Comparison of ENCODE assay signal across 1 cellular context in the genomic region with DNA sequence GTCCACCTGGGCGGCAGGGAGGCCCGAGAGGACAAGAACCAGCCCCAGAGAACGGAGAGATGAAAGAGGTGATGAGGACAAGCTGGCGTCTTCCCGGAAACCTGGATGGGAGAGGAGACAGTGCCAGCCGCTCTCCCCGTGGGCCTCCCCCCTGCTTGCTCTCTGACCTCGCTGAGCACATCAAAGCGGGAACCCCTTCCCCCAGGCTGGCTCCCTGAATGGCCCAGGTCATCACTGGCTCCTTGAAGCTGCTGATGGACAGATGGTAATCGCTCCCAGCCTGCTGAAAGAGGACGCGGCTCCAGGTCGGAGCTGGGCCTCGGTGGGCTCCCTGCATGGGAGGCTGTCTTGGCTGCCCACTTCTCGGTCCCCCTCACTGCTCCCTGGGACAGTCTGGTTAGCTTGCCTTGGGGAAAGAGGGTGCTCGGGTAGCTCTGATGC.
TF ChIP-seq lines count a peak whose summit lies in the region.

No MANE protein-coding gene starts in this region.

TF ChIP-seq in HepG2, 621 proteins besides CTCF, POLR2A, EP300 and RAD21 (continues in another document):
- TF ChIP-seq ZNF12 (CRISPR knock-in tag; IDR thresholded peaks at IDR 0.05) (no peak), ZNF33B (CRISPR knock-in tag; IDR thresholded peaks at IDR 0.05) (no peak), SALL2 (CRISPR knock-in tag; IDR thresholded peaks at IDR 0.05) (no peak), ZNF703 (CRISPR knock-in tag; IDR thresholded peaks at IDR 0.05; ENCODE audit: borderline replicate concordance) (no peak), ZNF530 (CRISPR knock-in tag; IDR thresholded peaks at IDR 0.05; ENCODE audit: low read depth) (no peak), MAFG (CRISPR knock-in tag; IDR thresholded peaks at IDR 0.05) (no peak), YEATS2 (CRISPR knock-in tag; IDR thresholded peaks at IDR 0.05; ENCODE audit: borderline replicate concordance) (no peak), ZNF713 (CRISPR knock-in tag; IDR thresholded peaks at IDR 0.05) (no peak), RXRB (CRISPR knock-in tag; IDR thresholded peaks at IDR 0.05; ENCODE audit: borderline replicate concordance) (peak; percentile 80), SAP130 (CRISPR knock-in tag; IDR thresholded peaks at IDR 0.05; ENCODE audit: low read depth) (peak; percentile 51), AGO2 (optimal IDR thresholded peaks at IDR 0.05; ENCODE audit: low read depth, low read length) (no peak), ZNF451 (CRISPR knock-in tag; IDR thresholded peaks at IDR 0.05) (no peak), KAT7 (CRISPR knock-in tag; IDR thresholded peaks at IDR 0.05; ENCODE audit: borderline replicate concordance) (no peak), SRSF1 (optimal IDR thresholded peaks at IDR 0.05; ENCODE audit: low read depth, low read length) (peak; percentile 38), ZNF556 (CRISPR knock-in tag; IDR thresholded peaks at IDR 0.05; ENCODE audit: borderline replicate concordance) (no peak), NRL (CRISPR knock-in tag; IDR thresholded peaks at IDR 0.05; ENCODE audit: borderline replicate concordance) (peak; percentile 70; the same call in 1 of the 2 replicates), ZNF263 (CRISPR knock-in tag; IDR thresholded peaks at IDR 0.05) (no peak), TGIF2 (CRISPR knock-in tag; IDR thresholded peaks at IDR 0.05) (no peak), LCORL (IDR thresholded peaks at IDR 0.05) (no peak), LCORL (CRISPR knock-in tag; IDR thresholded peaks at IDR 0.05) (peak; percentile 75; the same call in 1 of the 2 replicates), NR2F2 (IDR thresholded peaks at IDR 0.05; ENCODE audit: borderline replicate concordance, low read depth) (peak; percentile 85), THYN1 (CRISPR knock-in tag; IDR thresholded peaks at IDR 0.05; ENCODE audit: borderline replicate concordance, low read depth) (no peak), ZBTB3 (CRISPR knock-in tag; IDR thresholded peaks at IDR 0.05; ENCODE audit: borderline replicate concordance, low read depth) (no peak), ZNF124 (CRISPR knock-in tag; IDR thresholded peaks at IDR 0.05) (no peak), ZNF484 (CRISPR knock-in tag; IDR thresholded peaks at IDR 0.05; ENCODE audit: borderline replicate concordance, low read depth) (no peak), AHR (CRISPR knock-in tag; IDR thresholded peaks at IDR 0.05) (no peak), ZNF816 (CRISPR knock-in tag; IDR thresholded peaks at IDR 0.05; ENCODE audit: borderline replicate concordance) (no peak), MBD4 (IDR thresholded peaks at IDR 0.05; ENCODE audit: borderline replicate concordance, low read length) (no peak), ZFX (CRISPR knock-in tag; IDR thresholded peaks at IDR 0.05; ENCODE audit: low read depth) (peak; percentile 11; the same call in 1 of the 2 replicates), NFE2 (CRISPR knock-in tag; IDR thresholded peaks at IDR 0.05) (no peak), ZNF256 (CRISPR knock-in tag; conservative IDR thresholded peaks at IDR 0.05) (no peak), ZNF569 (CRISPR knock-in tag; IDR thresholded peaks at IDR 0.05; ENCODE audit: borderline replicate concordance) (no peak)
- TF ChIP-seq, protein P1, sequence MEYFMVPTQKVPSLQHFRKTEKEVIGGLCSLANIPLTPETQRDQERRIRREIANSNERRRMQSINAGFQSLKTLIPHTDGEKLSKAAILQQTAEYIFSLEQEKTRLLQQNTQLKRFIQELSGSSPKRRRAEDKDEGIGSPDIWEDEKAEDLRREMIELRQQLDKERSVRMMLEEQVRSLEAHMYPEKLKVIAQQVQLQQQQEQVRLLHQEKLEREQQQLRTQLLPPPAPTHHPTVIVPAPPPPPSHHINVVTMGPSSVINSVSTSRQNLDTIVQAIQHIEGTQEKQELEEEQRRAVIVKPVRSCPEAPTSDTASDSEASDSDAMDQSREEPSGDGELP (IDR thresholded peaks at IDR 0.05; ENCODE audit: borderline replicate concordance, low read depth) = peak; percentile 56; the same call in 1 of the 2 replicates
- TF ChIP-seq, protein P2, sequence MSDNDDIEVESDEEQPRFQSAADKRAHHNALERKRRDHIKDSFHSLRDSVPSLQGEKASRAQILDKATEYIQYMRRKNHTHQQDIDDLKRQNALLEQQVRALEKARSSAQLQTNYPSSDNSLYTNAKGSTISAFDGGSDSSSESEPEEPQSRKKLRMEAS (IDR thresholded peaks at IDR 0.05) = 0 out of 2 replicates have a peak, but pooled peaks have one; percentile 30
- TF ChIP-seq, protein P3, sequence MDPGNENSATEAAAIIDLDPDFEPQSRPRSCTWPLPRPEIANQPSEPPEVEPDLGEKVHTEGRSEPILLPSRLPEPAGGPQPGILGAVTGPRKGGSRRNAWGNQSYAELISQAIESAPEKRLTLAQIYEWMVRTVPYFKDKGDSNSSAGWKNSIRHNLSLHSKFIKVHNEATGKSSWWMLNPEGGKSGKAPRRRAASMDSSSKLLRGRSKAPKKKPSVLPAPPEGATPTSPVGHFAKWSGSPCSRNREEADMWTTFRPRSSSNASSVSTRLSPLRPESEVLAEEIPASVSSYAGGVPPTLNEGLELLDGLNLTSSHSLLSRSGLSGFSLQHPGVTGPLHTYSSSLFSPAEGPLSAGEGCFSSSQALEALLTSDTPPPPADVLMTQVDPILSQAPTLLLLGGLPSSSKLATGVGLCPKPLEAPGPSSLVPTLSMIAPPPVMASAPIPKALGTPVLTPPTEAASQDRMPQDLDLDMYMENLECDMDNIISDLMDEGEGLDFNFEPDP (CRISPR knock-in tag; conservative IDR thresholded peaks at IDR 0.05) = no peak
- TF ChIP-seq, protein P4, sequence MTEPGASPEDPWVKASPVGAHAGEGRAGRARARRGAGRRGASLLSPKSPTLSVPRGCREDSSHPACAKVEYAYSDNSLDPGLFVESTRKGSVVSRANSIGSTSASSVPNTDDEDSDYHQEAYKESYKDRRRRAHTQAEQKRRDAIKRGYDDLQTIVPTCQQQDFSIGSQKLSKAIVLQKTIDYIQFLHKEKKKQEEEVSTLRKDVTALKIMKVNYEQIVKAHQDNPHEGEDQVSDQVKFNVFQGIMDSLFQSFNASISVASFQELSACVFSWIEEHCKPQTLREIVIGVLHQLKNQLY (CRISPR knock-in tag; IDR thresholded peaks at IDR 0.05) = peak; percentile 64; the same call in 1 of the 2 replicates
- TF ChIP-seq, protein P5, sequence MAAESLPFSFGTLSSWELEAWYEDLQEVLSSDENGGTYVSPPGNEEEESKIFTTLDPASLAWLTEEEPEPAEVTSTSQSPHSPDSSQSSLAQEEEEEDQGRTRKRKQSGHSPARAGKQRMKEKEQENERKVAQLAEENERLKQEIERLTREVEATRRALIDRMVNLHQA (CRISPR knock-in tag; IDR thresholded peaks at IDR 0.05) = no peak
- TF ChIP-seq, protein P6, sequence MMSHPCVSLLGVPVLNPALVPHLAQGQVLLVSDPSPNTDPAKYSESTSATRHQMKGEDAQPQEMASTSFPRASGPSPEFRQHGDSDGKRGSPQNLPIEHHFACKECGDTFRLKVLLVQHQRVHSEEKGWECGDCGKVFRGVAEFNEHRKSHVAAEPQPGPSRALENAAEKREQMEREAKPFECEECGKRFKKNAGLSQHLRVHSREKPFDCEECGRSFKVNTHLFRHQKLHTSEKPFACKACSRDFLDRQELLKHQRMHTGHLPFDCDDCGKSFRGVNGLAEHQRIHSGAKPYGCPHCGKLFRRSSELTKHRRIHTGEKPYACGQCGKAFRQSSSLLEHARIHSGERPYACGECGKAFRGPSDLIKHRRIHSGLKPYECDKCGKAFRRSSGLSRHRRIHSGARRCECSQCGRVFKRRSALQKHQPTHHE (CRISPR knock-in tag; IDR thresholded peaks at IDR 0.05; ENCODE audit: borderline replicate concordance) = no peak
- TF ChIP-seq, protein P7, sequence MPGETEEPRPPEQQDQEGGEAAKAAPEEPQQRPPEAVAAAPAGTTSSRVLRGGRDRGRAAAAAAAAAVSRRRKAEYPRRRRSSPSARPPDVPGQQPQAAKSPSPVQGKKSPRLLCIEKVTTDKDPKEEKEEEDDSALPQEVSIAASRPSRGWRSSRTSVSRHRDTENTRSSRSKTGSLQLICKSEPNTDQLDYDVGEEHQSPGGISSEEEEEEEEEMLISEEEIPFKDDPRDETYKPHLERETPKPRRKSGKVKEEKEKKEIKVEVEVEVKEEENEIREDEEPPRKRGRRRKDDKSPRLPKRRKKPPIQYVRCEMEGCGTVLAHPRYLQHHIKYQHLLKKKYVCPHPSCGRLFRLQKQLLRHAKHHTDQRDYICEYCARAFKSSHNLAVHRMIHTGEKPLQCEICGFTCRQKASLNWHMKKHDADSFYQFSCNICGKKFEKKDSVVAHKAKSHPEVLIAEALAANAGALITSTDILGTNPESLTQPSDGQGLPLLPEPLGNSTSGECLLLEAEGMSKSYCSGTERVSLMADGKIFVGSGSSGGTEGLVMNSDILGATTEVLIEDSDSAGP (CRISPR knock-in tag; IDR thresholded peaks at IDR 0.05; ENCODE audit: borderline replicate concordance) = peak; percentile 73
- TF ChIP-seq, protein P8, sequence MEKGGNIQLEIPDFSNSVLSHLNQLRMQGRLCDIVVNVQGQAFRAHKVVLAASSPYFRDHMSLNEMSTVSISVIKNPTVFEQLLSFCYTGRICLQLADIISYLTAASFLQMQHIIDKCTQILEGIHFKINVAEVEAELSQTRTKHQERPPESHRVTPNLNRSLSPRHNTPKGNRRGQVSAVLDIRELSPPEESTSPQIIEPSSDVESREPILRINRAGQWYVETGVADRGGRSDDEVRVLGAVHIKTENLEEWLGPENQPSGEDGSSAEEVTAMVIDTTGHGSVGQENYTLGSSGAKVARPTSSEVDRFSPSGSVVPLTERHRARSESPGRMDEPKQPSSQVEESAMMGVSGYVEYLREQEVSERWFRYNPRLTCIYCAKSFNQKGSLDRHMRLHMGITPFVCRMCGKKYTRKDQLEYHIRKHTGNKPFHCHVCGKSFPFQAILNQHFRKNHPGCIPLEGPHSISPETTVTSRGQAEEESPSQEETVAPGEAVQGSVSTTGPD (CRISPR knock-in tag; IDR thresholded peaks at IDR 0.05) = peak; percentile 37; the same call in 1 of the 2 replicates
- TF ChIP-seq, protein P9, sequence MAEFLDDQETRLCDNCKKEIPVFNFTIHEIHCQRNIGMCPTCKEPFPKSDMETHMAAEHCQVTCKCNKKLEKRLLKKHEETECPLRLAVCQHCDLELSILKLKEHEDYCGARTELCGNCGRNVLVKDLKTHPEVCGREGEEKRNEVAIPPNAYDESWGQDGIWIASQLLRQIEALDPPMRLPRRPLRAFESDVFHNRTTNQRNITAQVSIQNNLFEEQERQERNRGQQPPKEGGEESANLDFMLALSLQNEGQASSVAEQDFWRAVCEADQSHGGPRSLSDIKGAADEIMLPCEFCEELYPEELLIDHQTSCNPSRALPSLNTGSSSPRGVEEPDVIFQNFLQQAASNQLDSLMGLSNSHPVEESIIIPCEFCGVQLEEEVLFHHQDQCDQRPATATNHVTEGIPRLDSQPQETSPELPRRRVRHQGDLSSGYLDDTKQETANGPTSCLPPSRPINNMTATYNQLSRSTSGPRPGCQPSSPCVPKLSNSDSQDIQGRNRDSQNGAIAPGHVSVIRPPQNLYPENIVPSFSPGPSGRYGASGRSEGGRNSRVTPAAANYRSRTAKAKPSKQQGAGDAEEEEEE (CRISPR knock-in tag; IDR thresholded peaks at IDR 0.05; ENCODE audit: borderline replicate concordance) = no peak
- TF ChIP-seq, protein P10, sequence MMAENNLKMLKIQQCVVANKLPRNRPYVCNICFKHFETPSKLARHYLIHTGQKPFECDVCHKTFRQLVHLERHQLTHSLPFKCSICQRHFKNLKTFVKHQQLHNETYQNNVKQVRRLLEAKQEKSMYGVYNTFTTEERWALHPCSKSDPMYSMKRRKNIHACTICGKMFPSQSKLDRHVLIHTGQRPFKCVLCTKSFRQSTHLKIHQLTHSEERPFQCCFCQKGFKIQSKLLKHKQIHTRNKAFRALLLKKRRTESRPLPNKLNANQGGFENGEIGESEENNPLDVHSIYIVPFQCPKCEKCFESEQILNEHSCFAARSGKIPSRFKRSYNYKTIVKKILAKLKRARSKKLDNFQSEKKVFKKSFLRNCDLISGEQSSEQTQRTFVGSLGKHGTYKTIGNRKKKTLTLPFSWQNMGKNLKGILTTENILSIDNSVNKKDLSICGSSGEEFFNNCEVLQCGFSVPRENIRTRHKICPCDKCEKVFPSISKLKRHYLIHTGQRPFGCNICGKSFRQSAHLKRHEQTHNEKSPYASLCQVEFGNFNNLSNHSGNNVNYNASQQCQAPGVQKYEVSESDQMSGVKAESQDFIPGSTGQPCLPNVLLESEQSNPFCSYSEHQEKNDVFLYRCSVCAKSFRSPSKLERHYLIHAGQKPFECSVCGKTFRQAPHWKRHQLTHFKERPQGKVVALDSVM (CRISPR knock-in tag; IDR thresholded peaks at IDR 0.05) = no peak
- TF ChIP-seq, protein P11, sequence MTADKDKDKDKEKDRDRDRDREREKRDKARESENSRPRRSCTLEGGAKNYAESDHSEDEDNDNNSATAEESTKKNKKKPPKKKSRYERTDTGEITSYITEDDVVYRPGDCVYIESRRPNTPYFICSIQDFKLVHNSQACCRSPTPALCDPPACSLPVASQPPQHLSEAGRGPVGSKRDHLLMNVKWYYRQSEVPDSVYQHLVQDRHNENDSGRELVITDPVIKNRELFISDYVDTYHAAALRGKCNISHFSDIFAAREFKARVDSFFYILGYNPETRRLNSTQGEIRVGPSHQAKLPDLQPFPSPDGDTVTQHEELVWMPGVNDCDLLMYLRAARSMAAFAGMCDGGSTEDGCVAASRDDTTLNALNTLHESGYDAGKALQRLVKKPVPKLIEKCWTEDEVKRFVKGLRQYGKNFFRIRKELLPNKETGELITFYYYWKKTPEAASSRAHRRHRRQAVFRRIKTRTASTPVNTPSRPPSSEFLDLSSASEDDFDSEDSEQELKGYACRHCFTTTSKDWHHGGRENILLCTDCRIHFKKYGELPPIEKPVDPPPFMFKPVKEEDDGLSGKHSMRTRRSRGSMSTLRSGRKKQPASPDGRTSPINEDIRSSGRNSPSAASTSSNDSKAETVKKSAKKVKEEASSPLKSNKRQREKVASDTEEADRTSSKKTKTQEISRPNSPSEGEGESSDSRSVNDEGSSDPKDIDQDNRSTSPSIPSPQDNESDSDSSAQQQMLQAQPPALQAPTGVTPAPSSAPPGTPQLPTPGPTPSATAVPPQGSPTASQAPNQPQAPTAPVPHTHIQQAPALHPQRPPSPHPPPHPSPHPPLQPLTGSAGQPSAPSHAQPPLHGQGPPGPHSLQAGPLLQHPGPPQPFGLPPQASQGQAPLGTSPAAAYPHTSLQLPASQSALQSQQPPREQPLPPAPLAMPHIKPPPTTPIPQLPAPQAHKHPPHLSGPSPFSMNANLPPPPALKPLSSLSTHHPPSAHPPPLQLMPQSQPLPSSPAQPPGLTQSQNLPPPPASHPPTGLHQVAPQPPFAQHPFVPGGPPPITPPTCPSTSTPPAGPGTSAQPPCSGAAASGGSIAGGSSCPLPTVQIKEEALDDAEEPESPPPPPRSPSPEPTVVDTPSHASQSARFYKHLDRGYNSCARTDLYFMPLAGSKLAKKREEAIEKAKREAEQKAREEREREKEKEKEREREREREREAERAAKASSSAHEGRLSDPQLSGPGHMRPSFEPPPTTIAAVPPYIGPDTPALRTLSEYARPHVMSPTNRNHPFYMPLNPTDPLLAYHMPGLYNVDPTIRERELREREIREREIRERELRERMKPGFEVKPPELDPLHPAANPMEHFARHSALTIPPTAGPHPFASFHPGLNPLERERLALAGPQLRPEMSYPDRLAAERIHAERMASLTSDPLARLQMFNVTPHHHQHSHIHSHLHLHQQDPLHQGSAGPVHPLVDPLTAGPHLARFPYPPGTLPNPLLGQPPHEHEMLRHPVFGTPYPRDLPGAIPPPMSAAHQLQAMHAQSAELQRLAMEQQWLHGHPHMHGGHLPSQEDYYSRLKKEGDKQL (CRISPR knock-in tag; IDR thresholded peaks at IDR 0.05; ENCODE audit: low read depth) = peak; percentile 61; the same call in 1 of the 2 replicates
